In the genomic region with DNA sequence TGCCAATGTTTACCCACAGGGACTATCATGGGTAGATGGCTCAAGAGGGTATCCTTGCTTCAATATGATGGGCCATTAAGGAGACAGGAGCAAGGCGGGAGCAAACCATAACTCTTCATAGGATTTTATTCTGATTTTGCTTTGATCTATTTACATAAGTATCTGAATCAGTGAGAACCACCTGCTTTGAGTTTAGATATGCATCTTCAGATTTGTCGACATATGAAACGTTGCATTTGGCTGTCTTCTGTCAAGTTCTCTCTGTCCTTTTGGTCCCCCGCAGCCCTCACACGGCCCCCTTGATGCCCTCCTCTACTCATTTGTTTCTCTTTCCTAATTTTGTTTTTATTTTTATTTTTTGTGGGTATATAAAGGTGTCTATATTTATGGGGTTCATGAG, we compare ENCODE assay signal across 3 cellular contexts.
"Had no signal": no experiment of that assay in that cellular context is flagged by ENCODE, and none has a peak within 500 bp of the region (broad histone marks: within the 10 kb centered on the region; RNA-seq: fewer than 3 reads in every experiment).

No MANE protein-coding gene starts in this region.

- H3K4me3 ChIP-seq: GM12878 had no signal

- DNase-seq: GDM1, GF-D8 had no signal

- ATAC-seq: GM12878 had no signal
